In genomic region chrX:140572724-140573123, GRCh38 we compare ENCODE assay signal across 8 cellular contexts.
A peak's percentile ranks its signal among the peaks of the same experiment; 100 is the strongest.
DNase-seq lines count a peak whose midpoint lies in the region; ATAC-seq, FAIRE-seq and TF ChIP-seq lines count a peak whose summit lies in the region.

No MANE protein-coding gene starts in this region.

- H2BK120ac ChIP-seq in H1 (replicated peaks; ENCODE audit: low read depth, low read length): no peak overlapping the region

- DNase-seq in GM13976 (ENCODE audit: low spot score): peak; percentile 23
- DNase-seq in NT2/D1 (ENCODE audit: low read depth, low spot score): peak; percentile 28
- peak; percentile 23 to 44 for DNase-seq in H1 (ENCODE audit: low read depth in 1 of 2, low spot score in 2 of 2)
- peak; percentile 64 for DNase-seq in neural progenitor cell (ENCODE audit: low spot score)
- no peak for DNase-seq in OCI-M2 (lab: John Stamatoyannopoulos, UW; ENCODE audit: unreplicated experiment)
- DNase-seq in sciatic nerve (ENCODE audit: low spot score): no peak

- no peak overlapping the region for H3K4me3 ChIP-seq in NT2/D1 (ENCODE audit: insufficient read length, low read depth)
- H3K4me3 ChIP-seq in H1 (ENCODE audit: extremely low read depth in 1 of 4, insufficient read depth in 2 of 4, low read depth in 3 of 4, low read length in 4 of 4): no peak overlapping the region
- H3K4me3 ChIP-seq in neural progenitor cell: no peak overlapping the region

- no peaks in the 10 kb centered on the region for H3K79me2 ChIP-seq in H1 (ENCODE audit: control insufficient read depth in 1 of 2, insufficient read depth in 2 of 2, low read length in 2 of 2)
- no peaks in the 10 kb centered on the region for H3K79me2 ChIP-seq in neural progenitor cell (ENCODE audit: low read depth)

- no peak overlapping the region for H3K14ac ChIP-seq in H1 (ENCODE audit: insufficient read length)

- POLR2A ChIA-PET in H1 (lab: Charles Lee; ENCODE audit: partially characterized antibody): no interaction called here

- H2BK20ac ChIP-seq in H1 (ENCODE audit: low read length): no peak overlapping the region

- H3K4ac ChIP-seq in H1 (replicated peaks; ENCODE audit: insufficient read length, low read depth, low read length): no peak overlapping the region

- no peak overlapping the region for H2BK15ac ChIP-seq in H1 (ENCODE audit: low read length)

- H3K36me3 ChIP-seq in NT2/D1 (ENCODE audit: insufficient read depth, insufficient read length, low read length): no peaks in the 10 kb centered on the region
- no peaks in the 10 kb centered on the region for H3K36me3 ChIP-seq in H1 (ENCODE audit: control insufficient read depth in 2 of 4, insufficient read depth in 4 of 4, low read length in 3 of 4)
- no peaks in the 10 kb centered on the region for H3K36me3 ChIP-seq in neural progenitor cell

- H3K4me1 ChIP-seq in NT2/D1 (ENCODE audit: insufficient read depth, insufficient read length): no peaks in the 10 kb centered on the region
- no peaks in the 10 kb centered on the region for H3K4me1 ChIP-seq in H1 (replicated peaks in 1 of 4; ENCODE audit: control insufficient read depth in 3 of 4, insufficient read depth in 4 of 4, low read length in 3 of 4)
- no peaks in the 10 kb centered on the region for H3K4me1 ChIP-seq in neural progenitor cell

- peak; percentile 80 for ATAC-seq in HG02943 (IDR thresholded peaks at IDR 0.05; ENCODE audit: low read depth, unreplicated experiment)
- no peak for ATAC-seq in sciatic nerve

- in situ Hi-C loops in GM13976 (cut with MboI; ENCODE audit: low sequenced_read_pairs, unreplicated experiment): no loop called here

- H3K27ac ChIP-seq in C4-2B (no peak overlapping the region), H1 (ENCODE audit: low read depth, low read length) (no peak overlapping the region), neural progenitor cell (no peak overlapping the region)

- no peak overlapping the region for H3K18ac ChIP-seq in H1 (ENCODE audit: extremely low read depth, low read length)

- intact Hi-C loops in sciatic nerve (cut with DNase I): no loop called here

- H3K23ac ChIP-seq in H1 (ENCODE audit: insufficient read length): no peak overlapping the region

- H3K27ac Mint-ChIP-seq in neural progenitor cell: no peak overlapping the region

- H3K79me1 ChIP-seq in H1 (ENCODE audit: low read depth, low read length): no peaks in the 10 kb centered on the region

- H4K20me1 ChIP-seq in H1 (replicated peaks in 1 of 2; ENCODE audit: control insufficient read depth in 1 of 2, insufficient read depth in 2 of 2, low read length in 2 of 2) (no peaks in the 10 kb centered on the region), neural progenitor cell (ENCODE audit: low read depth) (no peaks in the 10 kb centered on the region)

- peak; percentile 61 to 69 for TF ChIP-seq RAD21 in H1 (IDR thresholded peaks at IDR 0.05 in 1 of 2, conservative IDR thresholded peaks at IDR 0.05 in 1 of 2; ENCODE audit: low read depth in 2 of 2, low read length in 2 of 2)

- no peak overlapping the region for H3K9ac ChIP-seq in NT2/D1 (ENCODE audit: insufficient read length, low read depth)
- H3K9ac ChIP-seq in H1 (replicated peaks in 1 of 4; ENCODE audit: extremely low read depth in 1 of 4, low read depth in 3 of 4, low read length in 3 of 4): no peak overlapping the region
- H3K9ac ChIP-seq in neural progenitor cell: no peak overlapping the region

- H4K5ac ChIP-seq in H1 (ENCODE audit: insufficient read length, low read depth, low read length): no peak overlapping the region

- 0% methylated on average over 1 of the region's 1 CpG; no CpG with 5 or more reads in 1 of the 2 experiments for WGBS in H1 (ENCODE audit: extremely low coverage in 1 of 2, insufficient coverage in 1 of 2, insufficient read length in 1 of 2, insufficient replicate concordance in 2 of 2, low coverage in 1 of 2, low lambda C conversion rate in 2 of 2, missing lambda C conversion rate in 1 of 2), 2 experiments

- no peaks in the 10 kb centered on the region for H3K36me3 Mint-ChIP-seq in neural progenitor cell

- H3K27me3 ChIP-seq in NT2/D1 (ENCODE audit: insufficient read depth, insufficient read length) (no peaks in the 10 kb centered on the region), H1 (replicated peaks in 1 of 4; ENCODE audit: control insufficient read depth in 3 of 4, extremely low read depth in 1 of 4, insufficient read depth in 3 of 4, low read length in 3 of 4) (no peaks in the 10 kb centered on the region), neural progenitor cell (no peaks in the 10 kb centered on the region)

- CTCF ChIA-PET in H1 (lab: Charles Lee; ENCODE audit: partially characterized antibody): interaction anchor here (0.6 to 1.8 kb wide), 15 partner anchors 11 to 516 kb away, joined by 3 to 8 read pairs (median 3); no protein-coding TSS in a partner anchor

- H2AK5ac ChIP-seq in H1 (ENCODE audit: low read depth, low read length): no peak overlapping the region

- no peak overlapping the region for H3K4me2 ChIP-seq in H1 (ENCODE audit: insufficient read depth in 1 of 2, low read depth in 2 of 2, low read length in 2 of 2)
- no peak overlapping the region for H3K4me2 ChIP-seq in neural progenitor cell

- no peak overlapping the region for H2BK12ac ChIP-seq in H1 (ENCODE audit: low read depth, low read length)

- H3K9me3 ChIP-seq in NT2/D1 (ENCODE audit: insufficient read depth, low read length) (no peaks in the 10 kb centered on the region), H1 (ENCODE audit: insufficient read depth in 2 of 2, low read depth in 1 of 2, low read length in 1 of 2) (no peaks in the 10 kb centered on the region), neural progenitor cell (ENCODE audit: low read depth) (no peaks in the 10 kb centered on the region)

- FAIRE-seq in H1 (lab: Jason Lieb, UNC): peak; percentile 99

- H3K4me3 Mint-ChIP-seq in neural progenitor cell: no peak overlapping the region

- no peaks in the 10 kb centered on the region for H3K23me2 ChIP-seq in H1 (ENCODE audit: low read depth, low read length)

- H4K8ac ChIP-seq in H1 (ENCODE audit: extremely low read depth, insufficient read depth, low read length): no peak overlapping the region

- H3K4me1 Mint-ChIP-seq in neural progenitor cell: no peaks in the 10 kb centered on the region

- no peak overlapping the region for H2BK5ac ChIP-seq in H1 (ENCODE audit: low read depth, low read length)

- no peak for TF ChIP-seq EP300 in H1 (IDR thresholded peaks at IDR 0.05; ENCODE audit: borderline replicate concordance in 1 of 2, low read depth in 2 of 2, low read length in 2 of 2)

- no peak overlapping the region for H4K91ac ChIP-seq in H1 (replicated peaks; ENCODE audit: insufficient read length, low read length)

- no peaks in the 10 kb centered on the region for H3F3A ChIP-seq in neural progenitor cell (ENCODE audit: low read depth)

- peak; percentile 78 for TF ChIP-seq CTCF in C4-2B (conservative IDR thresholded peaks at IDR 0.05)
- TF ChIP-seq CTCF in GM13976 (IDR thresholded peaks at IDR 0.05; ENCODE audit: borderline replicate concordance, control extremely low read depth, extremely low read depth, insufficient read depth, missing control alignments): peak; percentile 78
- TF ChIP-seq CTCF in H1 (IDR thresholded peaks at IDR 0.05; ENCODE audit: control extremely low read depth in 1 of 3, insufficient read depth in 1 of 3, low read depth in 1 of 3, low read length in 3 of 3): peak; percentile 26 to 70 (median 58)
- TF ChIP-seq CTCF in neural progenitor cell (IDR thresholded peaks at IDR 0.05): peak; percentile 71

- H3K9me3 Mint-ChIP-seq in neural progenitor cell: peaks cover 2% of the 10 kb centered on the region

- H3K56ac ChIP-seq in H1 (replicated peaks; ENCODE audit: insufficient read length, low read depth, low read length): no peak overlapping the region

- no peak for TF ChIP-seq POLR2A in H1 (IDR thresholded peaks at IDR 0.05; ENCODE audit: control extremely low read depth in 1 of 2, low read depth in 2 of 2, low read length in 2 of 2)

- no peaks in the 10 kb centered on the region for H3K27me3 Mint-ChIP-seq in neural progenitor cell (ENCODE audit: insufficient read depth, low read depth)

- H2AFZ ChIP-seq in H1 (ENCODE audit: low read length): no peak overlapping the region; the same call in 1 of the 2 replicates
- no peak overlapping the region for H2AFZ ChIP-seq in neural progenitor cell (replicated peaks)

TF ChIP-seq in H1, 55 proteins besides CTCF, POLR2A, EP300 and RAD21:
- TF ChIP-seq SRF (IDR thresholded peaks at IDR 0.05; ENCODE audit: low read depth, low read length): no peak
- no peak for TF ChIP-seq SUZ12 (IDR thresholded peaks at IDR 0.05; ENCODE audit: low read length)
- TF ChIP-seq POLR2AphosphoS5 (IDR thresholded peaks at IDR 0.05; ENCODE audit: low read depth, low read length): no peak
- no peak for TF ChIP-seq EGR1 (IDR thresholded peaks at IDR 0.05; ENCODE audit: borderline replicate concordance, low read depth, low read length)
- TF ChIP-seq SIX5 (IDR thresholded peaks at IDR 0.05; ENCODE audit: low read depth, low read length): no peak
- TF ChIP-seq YY1 (IDR thresholded peaks at IDR 0.05; ENCODE audit: low read depth, low read length): no peak
- no peak for TF ChIP-seq RBBP5 (IDR thresholded peaks at IDR 0.05; ENCODE audit: borderline replicate concordance, low read depth, low read length)
- TF ChIP-seq USF2 (IDR thresholded peaks at IDR 0.05; ENCODE audit: low read length): no peak

Comparison
In these comparisons a context has a peak if more than half of its experiments do, and no peak if none do; other contexts are left out.
1. DNase-seq: peak in GM13976 (single experiment), NT2/D1 (single experiment), H1 (2 of 2) and neural progenitor cell (single experiment); none in OCI-M2 (single experiment) and sciatic nerve (single experiment).
2. Peak in every context shown above with its lines, with median percentiles within 50 percentile points of each other: CTCF ChIP-seq.